ENCODE assay signal across 19 cellular contexts in genomic region chr9:131347376-131348020, GRCh38. TPM values are rescaled to one million over a fixed set of nuclear protein-coding genes. Genes with fewer than 3 reads are reported as not detected.
DNase-seq lines count a peak whose midpoint lies in the region; ATAC-seq, FAIRE-seq and TF ChIP-seq lines count a peak whose summit lies in the region.
"Had no signal": no experiment of that assay in that cellular context is flagged by ENCODE, and none has a peak within 500 bp of the region (broad histone marks: within the 10 kb centered on the region; RNA-seq: fewer than 3 reads in every experiment).

No MANE protein-coding gene starts in this region.

- H3K27ac Mint-ChIP-seq in WTC11 = no peak overlapping the region

- peaks cover 8% of the 10 kb centered on the region for H3K36me3 Mint-ChIP-seq in WTC11

- H3K9ac ChIP-seq in BLaER1 treated with 17β-estradiol and CSF1 and Interleukin-3, amounts not matched to agents 10 nM and 100 nM = no peak overlapping the region
- H3K9ac ChIP-seq: GM23248, KMS-11 had no signal

- no peak overlapping the region for H3K4me3 ChIP-seq in A549
- H3K4me3 ChIP-seq in BLaER1 treated with 17β-estradiol and CSF1 and Interleukin-3, amounts not matched to agents 10 nM and 100 nM = no peak overlapping the region
- H3K4me3 ChIP-seq: GM23248, MG63 had no signal

- no peak overlapping the region for H3K27ac ChIP-seq in A549
- no peak overlapping the region for H3K27ac ChIP-seq in BLaER1 treated with 17β-estradiol and CSF1 and Interleukin-3, amounts not matched to agents 10 nM and 100 nM
- H3K27ac ChIP-seq: GM23248, HL-60, KMS-11 had no signal

- H3K4me2 ChIP-seq in A549 = no peak overlapping the region
- peak overlapping the region in 6 of 11 experiments; percentile 13 to 52 (median 30); a peak in 9 of 22 replicates for H3K4me2 ChIP-seq in BLaER1 treated with 17β-estradiol and CSF1 and Interleukin-3, amounts not matched to agents 10 nM and 100 nM
- H3K4me2 ChIP-seq: KMS-11 had no signal

- no peaks in the 10 kb centered on the region for H4K20me1 ChIP-seq in BLaER1 treated with 17β-estradiol and CSF1 and Interleukin-3, amounts not matched to agents 10 nM and 100 nM

- no peaks in the 10 kb centered on the region for H3K27me3 ChIP-seq in BLaER1 treated with 17β-estradiol and CSF1 and Interleukin-3, amounts not matched to agents 10 nM and 100 nM

- peaks cover 4% of the 10 kb centered on the region for H3K27me3 Mint-ChIP-seq in WTC11 (ENCODE audit: low read depth)

- no peaks in the 10 kb centered on the region for H3K36me3 ChIP-seq in BLaER1 treated with 17β-estradiol and CSF1 and Interleukin-3, amounts not matched to agents 10 nM and 100 nM
- H3K36me3 ChIP-seq: MG63 had no signal

- 0 out of 3 replicates have a peak, but pooled peaks cover 3% of the 10 kb centered on the region for H3K4me1 ChIP-seq in A549
- H3K4me1 ChIP-seq in BLaER1 treated with 17β-estradiol and CSF1 and Interleukin-3, amounts not matched to agents 10 nM and 100 nM = peaks cover 19 to 57% (median 36%) of the 10 kb centered on the region in 10 experiments

- no peak for FAIRE-seq in A549 (lab: Jason Lieb, UNC)

- TF ChIP-seq POLR2A in A549 (IDR thresholded peaks at IDR 0.05; ENCODE audit: low read length) = no peak
- no peak for TF ChIP-seq POLR2A in erythroblast (IDR thresholded peaks at IDR 0.05; ENCODE audit: low read length)

- WGBS in A549 (ENCODE audit: missing lambda C conversion rate) = 76% methylated on average over 19 of the region's 19 CpGs

- ATAC-seq in A549 (no peak), WTC11 (no peak)
- ATAC-seq: Panc1 had no signal

- TF ChIP-seq RAD21 in A549 (conservative IDR thresholded peaks at IDR 0.05 in 1 of 2, IDR thresholded peaks at IDR 0.05 in 1 of 2) = no peak

- CTCF ChIA-PET in A549 (lab: Yijun Ruan, JAX) = interaction anchor here (0.9 to 3.2 kb wide), 5 partner anchors 11 to 130 kb away, joined by 3 to 45 read pairs (median 5); no protein-coding TSS in a partner anchor
- CTCF ChIA-PET in WTC11 (lab: Charles Lee) = interaction anchor here (0.7 to 4.6 kb wide), 2 partner anchors 11 to 22 kb away, joined by 3 to 70 read pairs; no protein-coding TSS in a partner anchor

- DNase-seq in A549 (ENCODE audit: low read depth in 1 of 2, low spot score in 1 of 2) (no peak), WTC11 (ENCODE audit: low spot score) (peak; percentile 10), myocyte (ENCODE audit: low read depth) (peak; percentile 43), NCI-H2196 treated with DMSO at 0.1 percent for 48 hours (lab: John Stamatoyannopoulos, UW; ENCODE audit: unreplicated experiment) (no peak), erythroblast (lab: John Stamatoyannopoulos, UW) (no peak)
- no peak for DNase-seq in stimulated activated CD4-positive, alpha-beta T cell treated with anti-CD3 and anti-CD28 coated beads, Interleukin-2, amount 100 ng/mL, for 24 hours
- no peak for DNase-seq in activated T-cell treated with anti-CD3 and anti-CD28 coated beads, Interleukin-2, amount 50 U/mL, for 1 hour
- DNase-seq: DMS 273 treated with DMSO at 0.1 percent for 48 hours, GM23248, MG63, NCI-H1105 treated with DMSO at 0.1 percent for 48 hours, NCI-H187 treated with DMSO at 0.1 percent for 48 hours, NCI-H446, NCI-H82, SHP77 had no signal

- H3K4me3 Mint-ChIP-seq in WTC11 = no peak overlapping the region

- peaks cover 7% of the 10 kb centered on the region for H3K4me1 Mint-ChIP-seq in WTC11

- TF ChIP-seq EP300 in A549 (IDR thresholded peaks at IDR 0.05) = no peak

- POLR2A ChIA-PET in A549 (lab: Yijun Ruan, JAX) = no interaction called here
- POLR2A ChIA-PET in WTC11 (lab: Charles Lee) = no interaction called here

- H3K9me3 ChIP-seq in A549 = no peaks in the 10 kb centered on the region
- H3K9me3 ChIP-seq in BLaER1 treated with 17β-estradiol and CSF1 and Interleukin-3, amounts not matched to agents 10 nM and 100 nM (replicated peaks in 1 of 11) = no peaks in the 10 kb centered on the region; a peak in 1 of 22 replicates
- H3K9me3 ChIP-seq: MG63 had no signal

- peaks cover 9% of the 10 kb centered on the region for H3K9me3 Mint-ChIP-seq in WTC11

- TF ChIP-seq CTCF in A549 (IDR thresholded peaks at IDR 0.05) (no peak), WTC11 (IDR thresholded peaks at IDR 0.05) (no peak)

TF ChIP-seq in A549, 52 proteins besides CTCF, POLR2A, EP300 and RAD21:
- TF ChIP-seq MAFK (IDR thresholded peaks at IDR 0.05; ENCODE audit: partially characterized antibody) = peak; percentile 97
- TF ChIP-seq JUN (IDR thresholded peaks at IDR 0.05) = no peak

TF ChIP-seq in WTC11, 78 proteins besides CTCF, POLR2A, EP300 and RAD21:
- no peak for TF ChIP-seq ZNF317 (CRISPR knock-in tag; IDR thresholded peaks at IDR 0.05; ENCODE audit: borderline replicate concordance, low read depth)
- TF ChIP-seq OVOL2 (CRISPR knock-in tag; IDR thresholded peaks at IDR 0.05; ENCODE audit: borderline replicate concordance) = no peak
- TF ChIP-seq ZNF263 (CRISPR knock-in tag; IDR thresholded peaks at IDR 0.05; ENCODE audit: low read depth) = no peak
- TF ChIP-seq KAT7 (CRISPR knock-in tag; IDR thresholded peaks at IDR 0.05; ENCODE audit: borderline replicate concordance) = no peak

RNA-seq across cellular contexts. Expression of gene PRRC2B, which starts 46.4 kb away (rescaled TPM):
- polyA plus RNA-seq in A549 (2011; rRNA removed) (35.6 and 57.0 TPM in 2 replicates), A549 (2017; fragmentation: RNase III; extraction: RNeasy Plus Mini Kit Qiagen cat#74134 plus additional on column Dnase treatment) (44.9 to 47.3 TPM (median 45.5 TPM) in 3 replicates)
- polyA plus RNA-seq in A549 (2012; cell fraction: cytosol; rRNA removed) = 24.9 and 37.2 TPM in 2 replicates
- polyA plus RNA-seq in A549 (2012; cell fraction: nucleus; rRNA removed) = 128 and 136 TPM in 2 replicates
- 91.0 and 93.7 TPM in 2 replicates for polyA minus RNA-seq in A549 (2011; rRNA and poly(A)+ RNA removed)
- total RNA-seq in WTC11 (2021) (272 to 314 TPM (median 311 TPM) in 3 replicates), myocyte (83.5 and 84.8 TPM in 2 replicates)
- polyA plus RNA-seq in myocyte (2012) = 91.1 TPM

RNA-seq across cellular contexts. Expression of gene PLPP7, which starts 58.0 kb away (rescaled TPM):
- polyA plus RNA-seq in A549 (2011; rRNA removed) (0.08 TPM in 1 of 2 replicates, not detected in the other), A549 (2017; fragmentation: RNase III; extraction: RNeasy Plus Mini Kit Qiagen cat#74134 plus additional on column Dnase treatment) (not detected in 3 replicates)
- 0.04 and 0.09 TPM in 2 replicates for polyA plus RNA-seq in A549 (2012; cell fraction: cytosol; rRNA removed)
- polyA plus RNA-seq in A549 (2012; cell fraction: nucleus; rRNA removed) = 0.05 and 0.06 TPM in 2 replicates
- not detected in 2 replicates for polyA minus RNA-seq in A549 (2011; rRNA and poly(A)+ RNA removed)
- total RNA-seq in WTC11 (2021) (4.2 to 4.9 TPM (median 4.7 TPM) in 3 replicates), myocyte (63.5 and 92.3 TPM in 2 replicates)
- polyA plus RNA-seq in myocyte (2012) = 23.8 TPM

Comparison
In these comparisons a context has a peak if more than half of its experiments do, and no peak if none do; other contexts are left out.
1. DNase-seq: peak in WTC11 (single experiment) and myocyte (single experiment); none in A549 (0 of 2), stimulated activated CD4-positive, alpha-beta T cell treated with anti-CD3 and anti-CD28 coated beads, Interleukin-2, amount 100 ng/mL, for 24 hours (0 of 2), NCI-H2196 treated with DMSO at 0.1 percent for 48 hours (single experiment), activated T-cell treated with anti-CD3 and anti-CD28 coated beads, Interleukin-2, amount 50 U/mL, for 1 hour (single experiment) and erythroblast (0 of 2).
2. RNA of gene PLPP7, which starts 58.0 kb away (total RNA-seq): 63.5 to 92.3 TPM in myocyte; 4.2 to 4.9 TPM in WTC11; every median in the first group is over 10 times any median in the second.